In genomic region chr20:4726710-4727391, GRCh38 we compare ENCODE assay signal across 8 cellular contexts. TPM values are rescaled to one million over a fixed set of nuclear protein-coding genes. Genes with fewer than 3 reads are reported as not detected.
DNase-seq lines count a peak whose midpoint lies in the region; ATAC-seq and TF ChIP-seq lines count a peak whose summit lies in the region.

No MANE protein-coding gene starts in this region.

- peak overlapping the region; percentile 69 for H3K27ac Mint-ChIP-seq in CD8-positive, alpha-beta T cell
- no peak overlapping the region for H3K27ac Mint-ChIP-seq in progenitor cell of endocrine pancreas

- POLR2A ChIA-PET in CD8-positive, alpha-beta T cell (lab: Charles Lee), result no interaction called here

- peaks cover 3% of the 10 kb centered on the region for H3K27me3 Mint-ChIP-seq in CD8-positive, alpha-beta T cell (ENCODE audit: low read depth)
- H3K27me3 Mint-ChIP-seq in progenitor cell of endocrine pancreas, result peaks cover 18% of the 10 kb centered on the region

- peaks cover 11% of the 10 kb centered on the region for H3K4me1 ChIP-seq in CD8-positive, alpha-beta T cell (ENCODE audit: insufficient read depth, low read length)

- ATAC-seq in CD8-positive, alpha-beta T cell, result peak; percentile 91
- peak; percentile 42 for ATAC-seq in HG02798 (IDR thresholded peaks at IDR 0.05; ENCODE audit: poor library complexity, unreplicated experiment)

- DNase-seq in CD8-positive, alpha-beta T cell, result peak in 2 of 7 experiments; percentile 11 to 62
- peak; percentile 19 to 34 for DNase-seq in activated CD4-positive, alpha-beta T cell treated with anti-CD3 and anti-CD28 coated beads, Interleukin-2, amount 50 U/mL, for 48 hours
- DNase-seq in foreskin fibroblast (peak; percentile 82 to 92), progenitor cell of endocrine pancreas (ENCODE audit: low spot score, unreplicated experiment) (no peak), LoVo (ENCODE audit: low spot score) (no peak), DMS114 treated with DMSO at 0.1 percent for 48 hours (lab: John Stamatoyannopoulos, UW; ENCODE audit: unreplicated experiment) (no peak)
- peak; percentile 8 for DNase-seq in stimulated activated naive CD4-positive, alpha-beta T cell treated with Interleukin-2 at 50 U/mL for 16 hours (lab: John Stamatoyannopoulos, UW)

- no peaks in the 10 kb centered on the region for H3K9me3 Mint-ChIP-seq in CD8-positive, alpha-beta T cell
- no peaks in the 10 kb centered on the region for H3K9me3 Mint-ChIP-seq in progenitor cell of endocrine pancreas (ENCODE audit: low read depth)

- H3K4me1 Mint-ChIP-seq in CD8-positive, alpha-beta T cell (ENCODE audit: low read depth), result peaks cover 9% of the 10 kb centered on the region
- H3K4me1 Mint-ChIP-seq in progenitor cell of endocrine pancreas (ENCODE audit: low read depth), result no peaks in the 10 kb centered on the region

- H3K9me3 ChIP-seq in CD8-positive, alpha-beta T cell (ENCODE audit: low read length), result no peaks in the 10 kb centered on the region

- TF ChIP-seq CTCF in CD8-positive, alpha-beta T cell (IDR thresholded peaks at IDR 0.05), result no peak
- no peak for TF ChIP-seq CTCF in foreskin fibroblast (IDR thresholded peaks at IDR 0.05; ENCODE audit: low read depth, low read length)
- TF ChIP-seq CTCF in progenitor cell of endocrine pancreas (IDR thresholded peaks at IDR 0.05; ENCODE audit: unreplicated experiment), result no peak

- no peaks in the 10 kb centered on the region for H3K36me3 ChIP-seq in CD8-positive, alpha-beta T cell (ENCODE audit: insufficient read depth, low read length)

- peak overlapping the region; percentile 34 for H3K4me3 ChIP-seq in CD8-positive, alpha-beta T cell (ENCODE audit: low read depth, low read length)
- peak overlapping the region; percentile 31 to 45 for H3K4me3 ChIP-seq in foreskin fibroblast (ENCODE audit: low read depth in 1 of 2, low read length in 2 of 2)

- H3K27ac ChIP-seq in CD8-positive, alpha-beta T cell (ENCODE audit: low read depth, low read length), result peak overlapping the region; percentile 39

- no peaks in the 10 kb centered on the region for H3K27me3 ChIP-seq in CD8-positive, alpha-beta T cell (ENCODE audit: insufficient read depth, low read length)

- H3K36me3 Mint-ChIP-seq in CD8-positive, alpha-beta T cell, result no peaks in the 10 kb centered on the region
- no peaks in the 10 kb centered on the region for H3K36me3 Mint-ChIP-seq in progenitor cell of endocrine pancreas (ENCODE audit: insufficient read depth)

- intact Hi-C loops in CD8-positive, alpha-beta T cell (cut with DNase I, micrococcal nuclease), result no loop called here

- CTCF ChIA-PET in CD8-positive, alpha-beta T cell (lab: Charles Lee), result interaction anchor here (1.7 to 18.7 kb wide), 2 partner anchors 14 to 118 kb away, joined by 8 to 255 read pairs; no protein-coding TSS in a partner anchor

- peak overlapping the region; percentile 55 for H3K4me3 Mint-ChIP-seq in CD8-positive, alpha-beta T cell
- H3K4me3 Mint-ChIP-seq in progenitor cell of endocrine pancreas (ENCODE audit: low read depth), result no peak overlapping the region

RNA-seq across cellular contexts. Expression of gene PRND, which starts 5.1 kb away (rescaled TPM):
- total RNA-seq in CD8-positive, alpha-beta T cell, result not detected
- not detected in 2 replicates for total RNA-seq in progenitor cell of endocrine pancreas

RNA-seq across cellular contexts. Expression of gene PRNP, which starts 40.6 kb away (rescaled TPM):
- total RNA-seq in CD8-positive, alpha-beta T cell, result 100 to 1,000 TPM; 110 to 113 TPM
- total RNA-seq in progenitor cell of endocrine pancreas, result 14.5 and 16.9 TPM in 2 replicates

Comparison
In these comparisons a context has a peak if more than half of its experiments do, and no peak if none do; other contexts are left out.
1. DNase-seq: peak in activated CD4-positive, alpha-beta T cell treated with anti-CD3 and anti-CD28 coated beads, Interleukin-2, amount 50 U/mL, for 48 hours (2 of 2), foreskin fibroblast (2 of 2) and stimulated activated naive CD4-positive, alpha-beta T cell treated with Interleukin-2 at 50 U/mL for 16 hours (single experiment); none in progenitor cell of endocrine pancreas (single experiment), LoVo (single experiment) and DMS114 treated with DMSO at 0.1 percent for 48 hours (single experiment).